Comparison of ENCODE assay signal across 18 cellular contexts in genomic region chr17:62599964-62600657, GRCh38. TPM values are rescaled to one million over a fixed set of nuclear protein-coding genes. Genes with fewer than 3 reads are reported as not detected.
DNase-seq lines count a peak whose midpoint lies in the region; ATAC-seq and TF ChIP-seq lines count a peak whose summit lies in the region.
"Had no signal": no experiment of that assay in that cellular context is flagged by ENCODE, and none has a peak within 500 bp of the region (broad histone marks: within the 10 kb centered on the region; RNA-seq: fewer than 3 reads in every experiment).

No MANE protein-coding gene starts in this region.

- H3K9me3 ChIP-seq in OCI-LY7 (ENCODE audit: low read length) (no peaks in the 10 kb centered on the region), lower lobe of right lung (no peaks in the 10 kb centered on the region), body of pancreas (no peaks in the 10 kb centered on the region)

- no peak for ATAC-seq in central memory CD8-positive, alpha-beta T cell (replicated peaks; ENCODE audit: extremely low read depth, poor library complexity, severe bottlenecking)
- ATAC-seq in lower lobe of right lung, result peak; percentile 86 to 87
- ATAC-seq in stimulated activated memory B cell treated with anti-CD40 and anti-IgM and Interleukin-4, amounts not matched to agents 10 μg/mL and 1 μg/mL and 100 μg/mL, for 72 hours, result no peak
- ATAC-seq in body of pancreas, result no peak
- ATAC-seq: PC-3 had no signal

- H3K79me2 ChIP-seq in OCI-LY7 (ENCODE audit: insufficient read depth, low read depth, low read length), result no peaks in the 10 kb centered on the region

- H3K9me3 Mint-ChIP-seq in central memory CD8-positive, alpha-beta T cell, result no peaks in the 10 kb centered on the region
- no peaks in the 10 kb centered on the region for H3K9me3 Mint-ChIP-seq in stimulated activated memory B cell treated with anti-CD40 and anti-IgM and Interleukin-4, amounts not matched to agents 10 μg/mL and 1 μg/mL and 100 μg/mL, for 72 hours

- no peak overlapping the region for H2AFZ ChIP-seq in OCI-LY7 (ENCODE audit: low read length)

- H3K4me1 ChIP-seq in OCI-LY7 (ENCODE audit: insufficient read depth, low read length, poor library complexity, severe bottlenecking) (no peaks in the 10 kb centered on the region), lower lobe of right lung (peaks cover 8% of the 10 kb centered on the region), body of pancreas (no peaks in the 10 kb centered on the region)

- POLR2A ChIA-PET in OCI-LY7 (lab: Charles Lee), result no interaction called here

- peak overlapping the region; percentile 13 for H3K27ac Mint-ChIP-seq in central memory CD8-positive, alpha-beta T cell (ENCODE audit: low read depth)
- peak overlapping the region; percentile 32 for H3K27ac Mint-ChIP-seq in stimulated activated memory B cell treated with anti-CD40 and anti-IgM and Interleukin-4, amounts not matched to agents 10 μg/mL and 1 μg/mL and 100 μg/mL, for 72 hours

- CTCF ChIA-PET in OCI-LY7 (lab: Charles Lee; ENCODE audit: unreplicated experiment), result no interaction called here

- TSS peak; percentile 6 for BruUV-seq in OCI-LY7 (replicated peaks; lab: Mats Ljungman, UMichigan)

- H3K4me1 Mint-ChIP-seq in central memory CD8-positive, alpha-beta T cell, result peaks cover 5% of the 10 kb centered on the region
- no peaks in the 10 kb centered on the region for H3K4me1 Mint-ChIP-seq in stimulated activated memory B cell treated with anti-CD40 and anti-IgM and Interleukin-4, amounts not matched to agents 10 μg/mL and 1 μg/mL and 100 μg/mL, for 72 hours

- H3K4me3 Mint-ChIP-seq in central memory CD8-positive, alpha-beta T cell, result no peak overlapping the region
- no peak overlapping the region for H3K4me3 Mint-ChIP-seq in stimulated activated memory B cell treated with anti-CD40 and anti-IgM and Interleukin-4, amounts not matched to agents 10 μg/mL and 1 μg/mL and 100 μg/mL, for 72 hours

- H3K36me3 Mint-ChIP-seq in central memory CD8-positive, alpha-beta T cell (ENCODE audit: insufficient read depth), result peaks cover 45% of the 10 kb centered on the region
- peaks cover 63% of the 10 kb centered on the region for H3K36me3 Mint-ChIP-seq in stimulated activated memory B cell treated with anti-CD40 and anti-IgM and Interleukin-4, amounts not matched to agents 10 μg/mL and 1 μg/mL and 100 μg/mL, for 72 hours

- no peak overlapping the region for H3K4me2 ChIP-seq in OCI-LY7 (ENCODE audit: low read length)

- TF ChIP-seq CTCF in OCI-LY7 (conservative IDR thresholded peaks at IDR 0.05; ENCODE audit: low read length) (no peak), lower lobe of right lung (IDR thresholded peaks at IDR 0.05) (no peak), body of pancreas (IDR thresholded peaks at IDR 0.05) (no peak)

- H3K36me3 ChIP-seq in OCI-LY7 (ENCODE audit: insufficient read depth, low read length), result peaks cover 95% of the 10 kb centered on the region
- peaks cover 81% of the 10 kb centered on the region for H3K36me3 ChIP-seq in lower lobe of right lung
- H3K36me3 ChIP-seq in body of pancreas (replicated peaks in 1 of 2; ENCODE audit: insufficient read depth in 1 of 2, low read depth in 2 of 2), result peaks cover 0 to 16% of the 10 kb centered on the region in 2 donors

- WGBS in body of pancreas, 2 donors, result 88 to 94% methylated on average over 6 of the region's 6 CpGs

- no peaks in the 10 kb centered on the region for H3K27me3 Mint-ChIP-seq in central memory CD8-positive, alpha-beta T cell
- H3K27me3 Mint-ChIP-seq in stimulated activated memory B cell treated with anti-CD40 and anti-IgM and Interleukin-4, amounts not matched to agents 10 μg/mL and 1 μg/mL and 100 μg/mL, for 72 hours, result no peaks in the 10 kb centered on the region

- intact Hi-C loops in OCI-LY7 (cut with micrococcal nuclease; ENCODE audit: unreplicated experiment) (no loop called here), lower lobe of right lung (cut with DNase I) (no loop called here), body of pancreas (cut with DNase I) (no loop called here)

- DNase-seq in OCI-LY7 (ENCODE audit: low spot score) (no peak), lower lobe of right lung (no peak), body of pancreas (no peak), NOMO-1 (lab: John Stamatoyannopoulos, UW; ENCODE audit: unreplicated experiment in 2 of 2) (no peak), pons (ENCODE audit: low spot score) (no peak)
- DNase-seq in central memory CD8-positive, alpha-beta T cell (ENCODE audit: low spot score in 2 of 2), result no peak
- DNase-seq: ACHN, C1 segment of cervical spinal cord, DMS79, KG1, NCI-H1105 treated with DMSO at 0.1 percent for 48 hours, NCI-H1694, NCI-H2081 treated with DMSO at 0.1 percent for 48 hours, NCI-H510A, NCI-H748 treated with DMSO at 0.1 percent for 48 hours, PC-3 had no signal

- H3K9me2 ChIP-seq in OCI-LY7 (ENCODE audit: insufficient read depth, low read length), result no peaks in the 10 kb centered on the region

- TF ChIP-seq POLR2A in body of pancreas (IDR thresholded peaks at IDR 0.05), result no peak

- H3K27ac ChIP-seq in OCI-LY7 (ENCODE audit: low read depth, low read length, poor library complexity, severe bottlenecking) (no peak overlapping the region), lower lobe of right lung (peak overlapping the region; percentile 67), body of pancreas (no peak overlapping the region)
- H3K27ac ChIP-seq: RWPE1 had no signal

- no peaks in the 10 kb centered on the region for H3K27me3 ChIP-seq in lower lobe of right lung (ENCODE audit: low read depth)
- no peaks in the 10 kb centered on the region for H3K27me3 ChIP-seq in body of pancreas

- H4K20me1 ChIP-seq in OCI-LY7 (ENCODE audit: insufficient read depth, low read length), result no peaks in the 10 kb centered on the region

- no peak overlapping the region for H3K4me3 ChIP-seq in OCI-LY7 (ENCODE audit: low read depth, low read length, poor library complexity, severe bottlenecking)
- H3K4me3 ChIP-seq in lower lobe of right lung, result no peak overlapping the region
- H3K4me3 ChIP-seq in body of pancreas, result no peak overlapping the region

RNA-seq across cellular contexts. Expression of gene MRC2, which starts 27.4 kb away (rescaled TPM):
- 0.05 and 0.19 TPM in 2 replicates for total RNA-seq in OCI-LY7 (2014; rRNA removed; shearing (Covaris generic))
- total RNA-seq in OCI-LY7 (2022) (0.27 TPM in 1 of 2 replicates, not detected in the other), lower lobe of right lung (91.2 TPM), body of pancreas (10 to 100 TPM in 1 of 2 donors, 1 to 10 TPM in 1; 7.0 to 22.1 TPM)

Comparison
In these comparisons a context has a peak if more than half of its experiments do, and no peak if none do; other contexts are left out.
1. ATAC-seq: peak in lower lobe of right lung (2 of 2); none in central memory CD8-positive, alpha-beta T cell (single experiment), stimulated activated memory B cell treated with anti-CD40 and anti-IgM and Interleukin-4, amounts not matched to agents 10 μg/mL and 1 μg/mL and 100 μg/mL, for 72 hours (single experiment) and body of pancreas (single experiment).
2. RNA of gene MRC2, which starts 27.4 kb away (total RNA-seq): 91.2 TPM in lower lobe of right lung (single experiment) and 7.0 to 22.1 TPM in body of pancreas; 0.05 to 0.27 TPM in OCI-LY7; every median in the first group is over 4 times any median in the second.